In genomic region chr10:69223028-69223342, GRCh38 we compare ENCODE assay signal across 10 cellular contexts. TPM values are rescaled to one million over a fixed set of nuclear protein-coding genes. Genes with fewer than 3 reads are reported as not detected.
DNase-seq lines count a peak whose midpoint lies in the region; ATAC-seq, FAIRE-seq and TF ChIP-seq lines count a peak whose summit lies in the region.
"Had no signal": no experiment of that assay in that cellular context is flagged by ENCODE, and none has a peak within 500 bp of the region (broad histone marks: within the 10 kb centered on the region; RNA-seq: fewer than 3 reads in every experiment).

No MANE protein-coding gene starts in this region.

- H3K27ac Mint-ChIP-seq in activated CD4-positive, alpha-beta T cell treated with anti-CD3 and anti-CD28 coated beads for 36 hours: peak overlapping the region; percentile 91
- peak overlapping the region; percentile 88 for H3K27ac Mint-ChIP-seq in activated naive CD8-positive, alpha-beta T cell treated with anti-CD3 and anti-CD28 coated beads, Interleukin-2, amount 50 U/mL, for 24 hours
- peak overlapping the region; percentile 83 for H3K27ac Mint-ChIP-seq in stimulated activated memory B cell treated with anti-CD40 and anti-IgM and Interleukin-4, amounts not matched to agents 10 μg/mL and 1 μg/mL and 100 μg/mL, for 72 hours

- H3K36me3 Mint-ChIP-seq in activated CD4-positive, alpha-beta T cell treated with anti-CD3 and anti-CD28 coated beads for 36 hours (ENCODE audit: low read depth): no peaks in the 10 kb centered on the region
- no peaks in the 10 kb centered on the region for H3K36me3 Mint-ChIP-seq in activated naive CD8-positive, alpha-beta T cell treated with anti-CD3 and anti-CD28 coated beads, Interleukin-2, amount 50 U/mL, for 24 hours (ENCODE audit: low read depth)
- no peaks in the 10 kb centered on the region for H3K36me3 Mint-ChIP-seq in stimulated activated memory B cell treated with anti-CD40 and anti-IgM and Interleukin-4, amounts not matched to agents 10 μg/mL and 1 μg/mL and 100 μg/mL, for 72 hours
- H3K36me3 Mint-ChIP-seq: naive B cell had no signal

- no peak for TF ChIP-seq POLR2A in GM12891 (IDR thresholded peaks at IDR 0.05; ENCODE audit: low read depth, low read length)

- H3K4me1 Mint-ChIP-seq in activated CD4-positive, alpha-beta T cell treated with anti-CD3 and anti-CD28 coated beads for 36 hours: peaks cover 38% of the 10 kb centered on the region
- peaks cover 40% of the 10 kb centered on the region for H3K4me1 Mint-ChIP-seq in activated naive CD8-positive, alpha-beta T cell treated with anti-CD3 and anti-CD28 coated beads, Interleukin-2, amount 50 U/mL, for 24 hours
- H3K4me1 Mint-ChIP-seq in stimulated activated memory B cell treated with anti-CD40 and anti-IgM and Interleukin-4, amounts not matched to agents 10 μg/mL and 1 μg/mL and 100 μg/mL, for 72 hours: peaks cover 42% of the 10 kb centered on the region

- H3K9me3 Mint-ChIP-seq in activated CD4-positive, alpha-beta T cell treated with anti-CD3 and anti-CD28 coated beads for 36 hours (ENCODE audit: low read depth): no peaks in the 10 kb centered on the region
- H3K9me3 Mint-ChIP-seq in activated naive CD8-positive, alpha-beta T cell treated with anti-CD3 and anti-CD28 coated beads, Interleukin-2, amount 50 U/mL, for 24 hours: no peaks in the 10 kb centered on the region
- no peaks in the 10 kb centered on the region for H3K9me3 Mint-ChIP-seq in stimulated activated memory B cell treated with anti-CD40 and anti-IgM and Interleukin-4, amounts not matched to agents 10 μg/mL and 1 μg/mL and 100 μg/mL, for 72 hours
- H3K9me3 Mint-ChIP-seq: naive B cell had no signal

- no peak for ATAC-seq in activated CD4-positive, alpha-beta T cell treated with anti-CD3 and anti-CD28 coated beads for 36 hours
- ATAC-seq in HG03097 (IDR thresholded peaks at IDR 0.05; ENCODE audit: low FRiP score, unreplicated experiment): peak; percentile 18
- no peak for ATAC-seq in activated naive CD8-positive, alpha-beta T cell treated with anti-CD3 and anti-CD28 coated beads, Interleukin-2, amount 50 U/mL, for 24 hours
- ATAC-seq in stimulated activated memory B cell treated with anti-CD40 and anti-IgM and Interleukin-4, amounts not matched to agents 10 μg/mL and 1 μg/mL and 100 μg/mL, for 72 hours: no peak

- DNase-seq in activated CD4-positive, alpha-beta T cell treated with anti-CD3 and anti-CD28 coated beads for 36 hours: no peak
- no peak for DNase-seq in activated CD4-positive, alpha-beta T cell treated with anti-CD3 and anti-CD28 coated beads, Interleukin-2, amount 50 U/mL, for 1 hour
- DNase-seq in activated naive CD8-positive, alpha-beta T cell treated with anti-CD3 and anti-CD28 coated beads, Interleukin-2, amount 50 U/mL, for 24 hours: no peak
- DNase-seq in GM12891 (ENCODE audit: insufficient read length, low spot score) (no peak), middle frontal gyrus (ENCODE audit: extremely low spot score, low spot score) (no peak), HuH-7.5 (ENCODE audit: low spot score) (no peak)
- DNase-seq: activated gamma-delta T cell, naive B cell had no signal

- CTCF ChIA-PET in activated CD4-positive, alpha-beta T cell treated with anti-CD3 and anti-CD28 coated beads for 36 hours (lab: Charles Lee): interaction anchor here (0.6 to 1.0 kb wide), 4 partner anchors 11 to 185 kb away, joined by 3 to 5 read pairs (median 4); no protein-coding TSS in a partner anchor

- H3K4me3 Mint-ChIP-seq in activated CD4-positive, alpha-beta T cell treated with anti-CD3 and anti-CD28 coated beads for 36 hours: peak overlapping the region; percentile 52
- H3K4me3 Mint-ChIP-seq in activated naive CD8-positive, alpha-beta T cell treated with anti-CD3 and anti-CD28 coated beads, Interleukin-2, amount 50 U/mL, for 24 hours: peak overlapping the region; percentile 65
- peak overlapping the region; percentile 14 for H3K4me3 Mint-ChIP-seq in stimulated activated memory B cell treated with anti-CD40 and anti-IgM and Interleukin-4, amounts not matched to agents 10 μg/mL and 1 μg/mL and 100 μg/mL, for 72 hours

- intact Hi-C loops in activated CD4-positive, alpha-beta T cell treated with anti-CD3 and anti-CD28 coated beads for 36 hours (cut with DNase I, micrococcal nuclease): loop anchor here in 1 of 2 experiments (2.0 kb wide), 1 partner anchor 96 kb away; no protein-coding TSS in a partner anchor

- no peak for FAIRE-seq in GM12891 (lab: Jason Lieb, UNC)

- no peaks in the 10 kb centered on the region for H3K27me3 Mint-ChIP-seq in activated CD4-positive, alpha-beta T cell treated with anti-CD3 and anti-CD28 coated beads for 36 hours
- H3K27me3 Mint-ChIP-seq in activated naive CD8-positive, alpha-beta T cell treated with anti-CD3 and anti-CD28 coated beads, Interleukin-2, amount 50 U/mL, for 24 hours: no peaks in the 10 kb centered on the region
- H3K27me3 Mint-ChIP-seq in stimulated activated memory B cell treated with anti-CD40 and anti-IgM and Interleukin-4, amounts not matched to agents 10 μg/mL and 1 μg/mL and 100 μg/mL, for 72 hours: no peaks in the 10 kb centered on the region

- POLR2A ChIA-PET in activated CD4-positive, alpha-beta T cell treated with anti-CD3 and anti-CD28 coated beads for 36 hours (lab: Charles Lee): interaction anchor here (0.6 kb wide), 1 partner anchor 229 kb away, joined by 4 read pairs; no protein-coding TSS in a partner anchor

TF ChIP-seq in GM12891, 5 proteins besides CTCF, POLR2A, EP300 and RAD21:
- TF ChIP-seq POLR2AphosphoS5 (IDR thresholded peaks at IDR 0.05; ENCODE audit: low read depth, low read length) (no peak), SPI1 (IDR thresholded peaks at IDR 0.05; ENCODE audit: low read depth, low read length) (no peak), POU2F2 (IDR thresholded peaks at IDR 0.05; ENCODE audit: low read depth, low read length) (no peak), TAF1 (IDR thresholded peaks at IDR 0.05; ENCODE audit: low read depth, low read length) (no peak), PAX5 (IDR thresholded peaks at IDR 0.05; ENCODE audit: insufficient read depth, low read length, severe bottlenecking) (no peak)
TF ChIP-seq in GM12891: peak in this region for 0.

RNA-seq across cellular contexts. Expression of gene HKDC1, which starts 2.9 kb away (rescaled TPM):
- total RNA-seq in activated CD4-positive, alpha-beta T cell treated with anti-CD3 and anti-CD28 coated beads for 36 hours: under 1 TPM; 0.30 to 0.80 TPM
- polyA plus RNA-seq in GM12891 (2012; ENCODE audit: low read depth, missing spikeins): 0.06 TPM

RNA-seq across cellular contexts. Expression of gene SUPV3L1, which starts 43.0 kb away (rescaled TPM):
- 10 to 100 TPM; 46.6 to 54.1 TPM for total RNA-seq in activated CD4-positive, alpha-beta T cell treated with anti-CD3 and anti-CD28 coated beads for 36 hours
- 26.3 TPM for polyA plus RNA-seq in GM12891 (2012; ENCODE audit: low read depth, missing spikeins)

RNA-seq across cellular contexts. Expression of gene HK1, which starts 55.3 kb away (rescaled TPM):
- total RNA-seq in activated CD4-positive, alpha-beta T cell treated with anti-CD3 and anti-CD28 coated beads for 36 hours: 100 to 1,000 TPM; 258 to 261 TPM
- polyA plus RNA-seq in GM12891 (2012; ENCODE audit: low read depth, missing spikeins): 85.5 TPM

Comparison
In these comparisons a context has a peak if more than half of its experiments do, and no peak if none do; other contexts are left out.
1. H3K4me3 Mint-ChIP-seq: peak in every context shown above with its lines; median percentile 65 in activated naive CD8-positive, alpha-beta T cell treated with anti-CD3 and anti-CD28 coated beads, Interleukin-2, amount 50 U/mL, for 24 hours; 52 in activated CD4-positive, alpha-beta T cell treated with anti-CD3 and anti-CD28 coated beads for 36 hours; 14 in stimulated activated memory B cell treated with anti-CD40 and anti-IgM and Interleukin-4, amounts not matched to agents 10 μg/mL and 1 μg/mL and 100 μg/mL, for 72 hours.